ENCODE assay signal across 8 cellular contexts in genomic region chr20:25540273-25540672, GRCh38. TPM values are rescaled to one million over a fixed set of nuclear protein-coding genes. Genes with fewer than 3 reads are reported as not detected.
DNase-seq lines count a peak whose midpoint lies in the region; ATAC-seq and TF ChIP-seq lines count a peak whose summit lies in the region.

No MANE protein-coding gene starts in this region.

- peak; percentile 10 for DNase-seq in NCI-H69 (lab: John Stamatoyannopoulos, UW)
- peak; percentile 11 for DNase-seq in neuronal stem cell (ENCODE audit: low spot score)
- DNase-seq in NCI-H1436 (lab: John Stamatoyannopoulos, UW) = no peak
- DNase-seq in foreskin melanocyte = no peak
- no peak for DNase-seq in activated CD8-positive, alpha-beta T cell treated with anti-CD3 and anti-CD28 coated beads for 36 hours
- no peak for DNase-seq in stimulated activated CD4-positive, alpha-beta T cell treated with anti-CD3 and anti-CD28 coated beads, Interleukin-12 subunit alpha, Interleukin-12 subunit beta, amount 100 ng/mL, for 4 hours

- peaks cover 7 to 22% of the 10 kb centered on the region in 2 donors for H3K36me3 ChIP-seq in neuronal stem cell (replicated peaks in 1 of 2; ENCODE audit: control insufficient read depth in 2 of 2, insufficient read depth in 2 of 2, low read length in 2 of 2)

- H3K14ac ChIP-seq in neuronal stem cell (ENCODE audit: low read length) = no peak overlapping the region

- H2BK12ac ChIP-seq in neuronal stem cell (ENCODE audit: low read length) = no peak overlapping the region

- CTCF ChIA-PET in activated CD8-positive, alpha-beta T cell treated with anti-CD3 and anti-CD28 coated beads for 36 hours (lab: Charles Lee) = interaction anchor here (1.8 kb wide), 1 partner anchor 70 kb away, joined by 5 read pairs; no protein-coding TSS in a partner anchor

- no peak overlapping the region for H2BK5ac ChIP-seq in neuronal stem cell (ENCODE audit: low read length)

- intact Hi-C loops in activated CD8-positive, alpha-beta T cell treated with anti-CD3 and anti-CD28 coated beads for 36 hours (cut with micrococcal nuclease) = no loop called here

- no peak overlapping the region for H3K9ac ChIP-seq in neuronal stem cell (ENCODE audit: low read depth, low read length, poor library complexity)

- no peak overlapping the region for H3K4me3 Mint-ChIP-seq in activated CD8-positive, alpha-beta T cell treated with anti-CD3 and anti-CD28 coated beads for 36 hours

- H3K4me3 ChIP-seq in neuronal stem cell (ENCODE audit: low read length in 2 of 2) = no peak overlapping the region

- no peak overlapping the region for H3K4me2 ChIP-seq in neuronal stem cell (ENCODE audit: insufficient read depth, low read length, poor library complexity, severe bottlenecking)

- no peak overlapping the region for H3K4ac ChIP-seq in neuronal stem cell (ENCODE audit: low read length)

- H2BK15ac ChIP-seq in neuronal stem cell (ENCODE audit: low read length) = no peak overlapping the region

- H3K23ac ChIP-seq in neuronal stem cell (ENCODE audit: low read depth, low read length, poor library complexity) = no peak overlapping the region

- H3K27me3 ChIP-seq in neuronal stem cell (ENCODE audit: control insufficient read depth in 3 of 3, insufficient read depth in 3 of 3, low read depth in 1 of 3, low read length in 3 of 3) = no peaks in the 10 kb centered on the region

- H3K4me1 ChIP-seq in neuronal stem cell (ENCODE audit: control insufficient read depth in 2 of 2, insufficient read depth in 1 of 2, low read depth in 1 of 2, low read length in 2 of 2) = peaks cover 3 to 17% of the 10 kb centered on the region in 2 donors

- H3K27me3 Mint-ChIP-seq in activated CD8-positive, alpha-beta T cell treated with anti-CD3 and anti-CD28 coated beads for 36 hours = no peaks in the 10 kb centered on the region

- H3K18ac ChIP-seq in neuronal stem cell (ENCODE audit: low read length) = no peak overlapping the region

- H3K9me3 ChIP-seq in neuronal stem cell (replicated peaks in 1 of 2; ENCODE audit: control insufficient read depth in 2 of 2, insufficient read depth in 1 of 2, low read depth in 1 of 2, low read length in 2 of 2) = no peaks in the 10 kb centered on the region

- H2AK5ac ChIP-seq in neuronal stem cell (ENCODE audit: low read depth, low read length) = no peak overlapping the region

- H2AFZ ChIP-seq in neuronal stem cell (ENCODE audit: low read length) = no peak overlapping the region

- no peaks in the 10 kb centered on the region for H3K9me3 Mint-ChIP-seq in activated CD8-positive, alpha-beta T cell treated with anti-CD3 and anti-CD28 coated beads for 36 hours

- H2BK120ac ChIP-seq in neuronal stem cell (ENCODE audit: low read depth, low read length) = no peak overlapping the region

- WGBS in neuronal stem cell (ENCODE audit: extremely low coverage in 2 of 2, insufficient read length in 2 of 2, insufficient replicate concordance in 1 of 2), 2 donors = no CpG with 5 or more reads among the region's 9 CpGs

- no peak overlapping the region for H3K27ac ChIP-seq in neuronal stem cell (replicated peaks; ENCODE audit: low read length)

- no peak overlapping the region for H3K27ac Mint-ChIP-seq in activated CD8-positive, alpha-beta T cell treated with anti-CD3 and anti-CD28 coated beads for 36 hours

- peaks cover 5% of the 10 kb centered on the region for H3K79me1 ChIP-seq in neuronal stem cell (ENCODE audit: low read depth, low read length)

- no peak overlapping the region for H4K8ac ChIP-seq in neuronal stem cell (ENCODE audit: low read depth, low read length)

- POLR2A ChIA-PET in activated CD8-positive, alpha-beta T cell treated with anti-CD3 and anti-CD28 coated beads for 36 hours (lab: Charles Lee) = interaction anchor here (0.7 kb wide), 2 partner anchors 16 to 761 kb away, joined by 4 to 5 read pairs; no protein-coding TSS in a partner anchor

- no peaks in the 10 kb centered on the region for H3K4me1 Mint-ChIP-seq in activated CD8-positive, alpha-beta T cell treated with anti-CD3 and anti-CD28 coated beads for 36 hours (ENCODE audit: low read depth)

- ATAC-seq in GM18520 (IDR thresholded peaks at IDR 0.05; ENCODE audit: unreplicated experiment) = peak; percentile 47
- peak; percentile 42 for ATAC-seq in esophagus mucosa
- no peak for ATAC-seq in activated CD8-positive, alpha-beta T cell treated with anti-CD3 and anti-CD28 coated beads for 36 hours

- no peak for TF ChIP-seq CTCF in activated CD8-positive, alpha-beta T cell treated with anti-CD3 and anti-CD28 coated beads for 36 hours (IDR thresholded peaks at IDR 0.05)

- no peak overlapping the region for H4K91ac ChIP-seq in neuronal stem cell (ENCODE audit: low read depth, low read length, poor library complexity)

- H3K36me3 Mint-ChIP-seq in activated CD8-positive, alpha-beta T cell treated with anti-CD3 and anti-CD28 coated beads for 36 hours (ENCODE audit: low read depth) = no peaks in the 10 kb centered on the region

RNA-seq across cellular contexts. Expression of gene NINL, which starts 45.1 kb away (rescaled TPM):
- total RNA-seq in esophagus mucosa = 4.8 TPM
- polyA plus RNA-seq in neuronal stem cell (2013, experiment 1 of 2) = 16.6 TPM
- 16.0 TPM for polyA plus RNA-seq in neuronal stem cell (2013, experiment 2 of 2)
- 1 to 10 TPM; 2.3 to 4.1 TPM for total RNA-seq in activated CD8-positive, alpha-beta T cell treated with anti-CD3 and anti-CD28 coated beads for 36 hours

Comparison
In these comparisons a context has a peak if more than half of its experiments do, and no peak if none do; other contexts are left out.
1. DNase-seq: peak in NCI-H69 (single experiment) and neuronal stem cell (single experiment); none in NCI-H1436 (single experiment), foreskin melanocyte (single experiment), activated CD8-positive, alpha-beta T cell treated with anti-CD3 and anti-CD28 coated beads for 36 hours (single experiment) and stimulated activated CD4-positive, alpha-beta T cell treated with anti-CD3 and anti-CD28 coated beads, Interleukin-12 subunit alpha, Interleukin-12 subunit beta, amount 100 ng/mL, for 4 hours (single experiment).